Comparison of ENCODE assay signal across 8 cellular contexts in genomic region chr1:158506369-158506987, GRCh38. TPM values are rescaled to one million over a fixed set of nuclear protein-coding genes. Genes with fewer than 3 reads are reported as not detected.
DNase-seq lines count a peak whose midpoint lies in the region; ATAC-seq and TF ChIP-seq lines count a peak whose summit lies in the region.

No MANE protein-coding gene starts in this region.

- TF ChIP-seq CTCF in chondrocyte (IDR thresholded peaks at IDR 0.05) (peak; percentile 59), neutrophil (IDR thresholded peaks at IDR 0.05) (peak; percentile 21), suprapubic skin (IDR thresholded peaks at IDR 0.05) (no peak)

- H3K27me3 Mint-ChIP-seq in chondrocyte (ENCODE audit: low read depth) = peaks cover 13% of the 10 kb centered on the region

- no peak overlapping the region for H3K4me3 ChIP-seq in H7 (ENCODE audit: insufficient read depth, low read depth, low read length)
- no peak overlapping the region for H3K4me3 ChIP-seq in neutrophil (ENCODE audit: low read depth in 1 of 2, low read length in 1 of 2)
- no peak overlapping the region for H3K4me3 ChIP-seq in suprapubic skin

- no peaks in the 10 kb centered on the region for H3K36me3 Mint-ChIP-seq in chondrocyte (ENCODE audit: low read depth)

- H3K27ac Mint-ChIP-seq in chondrocyte (ENCODE audit: unreplicated experiment) = no peak overlapping the region

- H3K27ac ChIP-seq in neutrophil (no peak overlapping the region), suprapubic skin (no peak overlapping the region)

- H3K9me3 ChIP-seq in neutrophil (no peaks in the 10 kb centered on the region), suprapubic skin (no peaks in the 10 kb centered on the region)

- DNase-seq in CD1c-positive myeloid dendritic cell (ENCODE audit: extremely low spot score) (peak; percentile 68), H7 (peak; percentile 15), T follicular helper cell (ENCODE audit: low read depth) (peak; percentile 19), chondrocyte (ENCODE audit: low spot score) (no peak), suprapubic skin (ENCODE audit: low spot score in 2 of 2) (no peak), HuH-7.5 (ENCODE audit: low spot score) (no peak)

- no peak for ATAC-seq in GM19467 (IDR thresholded peaks at IDR 0.05; ENCODE audit: unreplicated experiment)

- WGBS in suprapubic skin = 33% methylated on average over 1 of the region's 1 CpG

- no peak for TF ChIP-seq EP300 in suprapubic skin (IDR thresholded peaks at IDR 0.05)

- TF ChIP-seq POLR2A in suprapubic skin (IDR thresholded peaks at IDR 0.05) = no peak

- H3K4me1 Mint-ChIP-seq in chondrocyte (ENCODE audit: low read depth) = peaks cover 9% of the 10 kb centered on the region

- peaks cover 5% of the 10 kb centered on the region for H3K9me3 Mint-ChIP-seq in chondrocyte (ENCODE audit: low read depth)

- H3K36me3 ChIP-seq in H7 (replicated peaks; ENCODE audit: control insufficient read depth, insufficient read depth, low read length) (no peaks in the 10 kb centered on the region), neutrophil (no peaks in the 10 kb centered on the region), suprapubic skin (no peaks in the 10 kb centered on the region)

- no peak overlapping the region for H3K4me3 Mint-ChIP-seq in chondrocyte (ENCODE audit: unreplicated experiment)

- no peaks in the 10 kb centered on the region for H3K27me3 ChIP-seq in H7 (ENCODE audit: control insufficient read depth, insufficient read depth, low read length)
- H3K27me3 ChIP-seq in neutrophil = peaks cover 2% of the 10 kb centered on the region
- no peaks in the 10 kb centered on the region for H3K27me3 ChIP-seq in suprapubic skin

- no peaks in the 10 kb centered on the region for H3K4me1 ChIP-seq in neutrophil (ENCODE audit: control insufficient read depth in 1 of 2, insufficient read depth in 1 of 2, low read depth in 1 of 2, low read length in 1 of 2)
- H3K4me1 ChIP-seq in suprapubic skin = no peaks in the 10 kb centered on the region

RNA-seq across cellular contexts. Expression of gene OR10R2, which starts 34.5 kb away (rescaled TPM):
- total RNA-seq in H7 (2014; rRNA removed; shearing (Covaris generic)) = not detected in 2 replicates
- total RNA-seq in chondrocyte = not detected in 3 replicates
- total RNA-seq in suprapubic skin = not detected

RNA-seq across cellular contexts. Expression of gene OR10K1, which starts 44.8 kb away (rescaled TPM):
- not detected in 2 replicates for total RNA-seq in H7 (2014; rRNA removed; shearing (Covaris generic))
- total RNA-seq in chondrocyte (not detected in 3 replicates), suprapubic skin (not detected)

RNA-seq across cellular contexts. Expression of gene OR6Y1, which starts 47.7 kb away (rescaled TPM):
- total RNA-seq in H7 (2014; rRNA removed; shearing (Covaris generic)) = not detected in 2 replicates
- total RNA-seq in chondrocyte = not detected in 3 replicates
- total RNA-seq in suprapubic skin = not detected

Comparison
In these comparisons a context has a peak if more than half of its experiments do, and no peak if none do; other contexts are left out.
1. DNase-seq: peak in CD1c-positive myeloid dendritic cell (single experiment), H7 (single experiment) and T follicular helper cell (single experiment); none in chondrocyte (single experiment), suprapubic skin (0 of 2) and HuH-7.5 (single experiment).
2. CTCF ChIP-seq: peak in chondrocyte (single experiment) and neutrophil (single experiment); none in suprapubic skin (0 of 2).